Comparison of ENCODE assay signal across 19 cellular contexts in genomic region chr7:157575777-157576176, GRCh38.
DNase-seq lines count a peak whose midpoint lies in the region; ATAC-seq and TF ChIP-seq lines count a peak whose summit lies in the region.
"Had no signal": no experiment of that assay in that cellular context is flagged by ENCODE, and none has a peak within 500 bp of the region (broad histone marks: within the 10 kb centered on the region; RNA-seq: fewer than 3 reads in every experiment).

No MANE protein-coding gene starts in this region.

- POLR2A ChIA-PET in activated naive CD8-positive, alpha-beta T cell treated with anti-CD3 and anti-CD28 coated beads, Interleukin-2, amount 10 ng/mL, durations not matched to agents 7 days and 5 days (lab: Charles Lee), result interaction anchor here (1.4 kb wide), 1 partner anchor 105 kb away, joined by 3 read pairs; no protein-coding TSS in a partner anchor

- no peaks in the 10 kb centered on the region for H3K27me3 ChIP-seq in Karpas-422 (ENCODE audit: low read length)
- peaks cover 53% of the 10 kb centered on the region for H3K27me3 ChIP-seq in neural progenitor cell
- H3K27me3 ChIP-seq: body of pancreas, ovary, stomach had no signal

- no peak for DNase-seq in activated T-cell treated with anti-CD3 and anti-CD28 coated beads, Interleukin-2, amount 50 U/mL, for 24 hours
- no peak for DNase-seq in activated T-cell treated with anti-CD3 and anti-CD28 coated beads, Interleukin-2, amount 50 U/mL, for 1 hour
- DNase-seq in Karpas-422, result no peak
- DNase-seq in activated naive CD8-positive, alpha-beta T cell treated with anti-CD3 and anti-CD28 coated beads, Interleukin-2, amount 10 ng/mL, durations not matched to agents 7 days and 5 days, result no peak
- no peak for DNase-seq in neural progenitor cell (ENCODE audit: low spot score)
- no peak for DNase-seq in mucosa of descending colon
- DNase-seq in Calu3, result no peak
- DNase-seq in ecto neural progenitor cell (ENCODE audit: low spot score), result no peak
- DNase-seq: NCI-H1092, NCI-H2227 treated with DMSO at 0.1 percent for 48 hours, NCI-H82, OCI-M1, ovary, stomach had no signal

- CTCF ChIA-PET in Calu3 (lab: Charles Lee), result no interaction called here

- ATAC-seq in activated naive CD8-positive, alpha-beta T cell treated with anti-CD3 and anti-CD28 coated beads, Interleukin-2, amount 10 ng/mL, durations not matched to agents 7 days and 5 days (ENCODE audit: low read depth), result no peak
- ATAC-seq in mucosa of descending colon, result no peak
- ATAC-seq: body of pancreas, GM23338 had no signal

- H3K4me1 Mint-ChIP-seq in activated T-cell treated with anti-CD3 and anti-CD28 coated beads, Interleukin-2, amount 50 U/mL, for 24 hours (ENCODE audit: low read depth), result peaks cover 31% of the 10 kb centered on the region
- H3K4me1 Mint-ChIP-seq in activated naive CD8-positive, alpha-beta T cell treated with anti-CD3 and anti-CD28 coated beads, Interleukin-2, amount 10 ng/mL, durations not matched to agents 7 days and 5 days, result peaks cover 19% of the 10 kb centered on the region
- peaks cover 29% of the 10 kb centered on the region for H3K4me1 Mint-ChIP-seq in neural progenitor cell
- no peaks in the 10 kb centered on the region for H3K4me1 Mint-ChIP-seq in Calu3 (ENCODE audit: low read depth, unreplicated experiment)
- H3K4me1 Mint-ChIP-seq: GM23338, memory B cell had no signal

- H3K36me3 Mint-ChIP-seq in activated T-cell treated with anti-CD3 and anti-CD28 coated beads, Interleukin-2, amount 50 U/mL, for 24 hours (ENCODE audit: low read depth), result no peaks in the 10 kb centered on the region
- no peaks in the 10 kb centered on the region for H3K36me3 Mint-ChIP-seq in activated naive CD8-positive, alpha-beta T cell treated with anti-CD3 and anti-CD28 coated beads, Interleukin-2, amount 10 ng/mL, durations not matched to agents 7 days and 5 days
- H3K36me3 Mint-ChIP-seq in neural progenitor cell (peaks cover 55% of the 10 kb centered on the region), Calu3 (ENCODE audit: insufficient read depth, unreplicated experiment) (no peaks in the 10 kb centered on the region)
- H3K36me3 Mint-ChIP-seq: memory B cell had no signal

- no peak overlapping the region for H3K4me3 ChIP-seq in Karpas-422 (ENCODE audit: low read length)
- H3K4me3 ChIP-seq in neural progenitor cell, result no peak overlapping the region
- H3K4me3 ChIP-seq in mucosa of descending colon, result no peak overlapping the region
- H3K4me3 ChIP-seq: body of pancreas, coronary artery, GM23338, ovary had no signal

- H3K9me2 ChIP-seq in Karpas-422 (replicated peaks; ENCODE audit: insufficient read depth, low read length), result no peaks in the 10 kb centered on the region

- no peaks in the 10 kb centered on the region for H3K9me3 Mint-ChIP-seq in activated T-cell treated with anti-CD3 and anti-CD28 coated beads, Interleukin-2, amount 50 U/mL, for 24 hours
- no peaks in the 10 kb centered on the region for H3K9me3 Mint-ChIP-seq in activated naive CD8-positive, alpha-beta T cell treated with anti-CD3 and anti-CD28 coated beads, Interleukin-2, amount 10 ng/mL, durations not matched to agents 7 days and 5 days
- H3K9me3 Mint-ChIP-seq in neural progenitor cell (no peaks in the 10 kb centered on the region), Calu3 (ENCODE audit: low read depth, unreplicated experiment) (no peaks in the 10 kb centered on the region)
- H3K9me3 Mint-ChIP-seq: memory B cell had no signal

- no peak overlapping the region for H3K27ac ChIP-seq in Karpas-422 (ENCODE audit: low read length)
- no peak overlapping the region for H3K27ac ChIP-seq in neural progenitor cell
- H3K27ac ChIP-seq: body of pancreas, coronary artery, ovary, stomach, transverse colon had no signal

- no peaks in the 10 kb centered on the region for H3K9me3 ChIP-seq in Karpas-422 (ENCODE audit: low read length)
- no peaks in the 10 kb centered on the region for H3K9me3 ChIP-seq in neural progenitor cell (ENCODE audit: low read depth)
- H3K9me3 ChIP-seq in mucosa of descending colon, result no peaks in the 10 kb centered on the region
- H3K9me3 ChIP-seq: body of pancreas, ovary, stomach, transverse colon had no signal

- H3F3A ChIP-seq in neural progenitor cell (ENCODE audit: low read depth), result no peaks in the 10 kb centered on the region

- H3K9ac ChIP-seq in Karpas-422 (ENCODE audit: low read length), result no peak overlapping the region
- H3K9ac ChIP-seq in neural progenitor cell, result no peak overlapping the region

- no TSS peak for BruUV-seq in Calu3 (replicated peaks; lab: Mats Ljungman, UMichigan)

- no peaks in the 10 kb centered on the region for H4K20me1 ChIP-seq in Karpas-422 (ENCODE audit: insufficient read depth, low read depth, low read length)
- no peaks in the 10 kb centered on the region for H4K20me1 ChIP-seq in neural progenitor cell (ENCODE audit: low read depth)

- H3K4me3 Mint-ChIP-seq in activated T-cell treated with anti-CD3 and anti-CD28 coated beads, Interleukin-2, amount 50 U/mL, for 24 hours, result peak overlapping the region; percentile 66
- H3K4me3 Mint-ChIP-seq in activated naive CD8-positive, alpha-beta T cell treated with anti-CD3 and anti-CD28 coated beads, Interleukin-2, amount 10 ng/mL, durations not matched to agents 7 days and 5 days, result peak overlapping the region; percentile 78
- H3K4me3 Mint-ChIP-seq in neural progenitor cell, result no peak overlapping the region
- H3K4me3 Mint-ChIP-seq in Calu3 (ENCODE audit: low read depth, unreplicated experiment), result no peak overlapping the region
- H3K4me3 Mint-ChIP-seq: GM23338 had no signal

- H3K4me2 ChIP-seq in Karpas-422 (ENCODE audit: low read depth, low read length, poor library complexity, severe bottlenecking), result peak overlapping the region; percentile 29
- H3K4me2 ChIP-seq in neural progenitor cell, result no peak overlapping the region
- H3K4me2 ChIP-seq: GM23338 had no signal

- intact Hi-C loops in mucosa of descending colon (cut with DNase I, micrococcal nuclease), result no loop called here
- intact Hi-C loops in Calu3 (cut with micrococcal nuclease; ENCODE audit: unreplicated experiment), result no loop called here

- H3K4me1 ChIP-seq in Karpas-422 (ENCODE audit: low read length) (no peaks in the 10 kb centered on the region), neural progenitor cell (peaks cover 3% of the 10 kb centered on the region), mucosa of descending colon (ENCODE audit: low read depth) (peaks cover 8% of the 10 kb centered on the region)
- H3K4me1 ChIP-seq: body of pancreas, stomach had no signal

- no peak for TF ChIP-seq CTCF in neural progenitor cell (IDR thresholded peaks at IDR 0.05)
- TF ChIP-seq CTCF in mucosa of descending colon (IDR thresholded peaks at IDR 0.05), result no peak
- TF ChIP-seq CTCF in Calu3 (IDR thresholded peaks at IDR 0.05; ENCODE audit: unreplicated experiment), result no peak

- H3K79me2 ChIP-seq in Karpas-422 (ENCODE audit: low read length) (no peaks in the 10 kb centered on the region), neural progenitor cell (ENCODE audit: low read depth) (no peaks in the 10 kb centered on the region)

- H3K36me3 ChIP-seq in Karpas-422 (ENCODE audit: insufficient read depth, low read length) (no peaks in the 10 kb centered on the region), neural progenitor cell (no peaks in the 10 kb centered on the region), mucosa of descending colon (ENCODE audit: low read depth) (no peaks in the 10 kb centered on the region)
- H3K36me3 ChIP-seq: ovary, transverse colon had no signal

- H3K27me3 Mint-ChIP-seq in activated T-cell treated with anti-CD3 and anti-CD28 coated beads, Interleukin-2, amount 50 U/mL, for 24 hours, result no peaks in the 10 kb centered on the region
- H3K27me3 Mint-ChIP-seq in activated naive CD8-positive, alpha-beta T cell treated with anti-CD3 and anti-CD28 coated beads, Interleukin-2, amount 10 ng/mL, durations not matched to agents 7 days and 5 days, result peaks cover 20% of the 10 kb centered on the region
- H3K27me3 Mint-ChIP-seq in neural progenitor cell (ENCODE audit: insufficient read depth, low read depth) (peaks cover 3% of the 10 kb centered on the region), Calu3 (ENCODE audit: unreplicated experiment) (no peaks in the 10 kb centered on the region)

- no peak overlapping the region for H3K27ac Mint-ChIP-seq in activated T-cell treated with anti-CD3 and anti-CD28 coated beads, Interleukin-2, amount 50 U/mL, for 24 hours
- H3K27ac Mint-ChIP-seq in activated naive CD8-positive, alpha-beta T cell treated with anti-CD3 and anti-CD28 coated beads, Interleukin-2, amount 10 ng/mL, durations not matched to agents 7 days and 5 days, result peak overlapping the region; percentile 81
- H3K27ac Mint-ChIP-seq in neural progenitor cell, result peak overlapping the region; percentile 90
- no peak overlapping the region for H3K27ac Mint-ChIP-seq in Calu3 (ENCODE audit: unreplicated experiment)
- H3K27ac Mint-ChIP-seq: GM23338 had no signal

- H2AFZ ChIP-seq in Karpas-422 (ENCODE audit: low read length) (no peak overlapping the region), neural progenitor cell (replicated peaks) (no peak overlapping the region)
- H2AFZ ChIP-seq: GM23338 had no signal

Comparison
In these comparisons a context has a peak if more than half of its experiments do, and no peak if none do; other contexts are left out.
1. H3K27ac Mint-ChIP-seq: peak in activated naive CD8-positive, alpha-beta T cell treated with anti-CD3 and anti-CD28 coated beads, Interleukin-2, amount 10 ng/mL, durations not matched to agents 7 days and 5 days (single experiment) and neural progenitor cell (single experiment); none in activated T-cell treated with anti-CD3 and anti-CD28 coated beads, Interleukin-2, amount 50 U/mL, for 24 hours (single experiment) and Calu3 (single experiment).
2. H3K4me3 Mint-ChIP-seq: peak in activated T-cell treated with anti-CD3 and anti-CD28 coated beads, Interleukin-2, amount 50 U/mL, for 24 hours (single experiment) and activated naive CD8-positive, alpha-beta T cell treated with anti-CD3 and anti-CD28 coated beads, Interleukin-2, amount 10 ng/mL, durations not matched to agents 7 days and 5 days (single experiment); none in neural progenitor cell (single experiment) and Calu3 (single experiment).